1 cellular context compared by ENCODE assay signal in the genomic region with DNA sequence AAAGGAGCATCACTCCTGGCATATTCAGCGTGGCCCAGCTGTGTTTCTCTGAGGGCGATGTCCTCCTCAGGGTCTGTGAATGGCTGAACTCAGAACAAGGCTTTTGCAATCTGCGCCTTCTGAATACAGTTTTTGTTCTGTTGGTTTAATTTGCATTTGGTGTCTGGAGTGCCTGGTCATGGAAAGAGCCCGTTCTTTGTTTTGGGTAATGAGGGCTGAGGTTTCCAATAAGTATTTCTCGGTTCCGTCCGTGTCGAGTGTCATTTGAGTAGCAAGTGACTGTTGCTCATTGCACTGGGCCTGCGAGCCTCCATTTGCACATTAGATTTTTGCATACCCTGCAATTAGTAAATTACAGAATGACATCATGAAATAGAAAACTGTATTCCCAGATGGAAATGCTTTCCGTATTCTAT.
TF ChIP-seq lines count a peak whose summit lies in the region.

No MANE protein-coding gene starts in this region.

TF ChIP-seq in GM23338, 12 proteins besides CTCF, POLR2A, EP300 and RAD21 (continued from another document):
- TF ChIP-seq, protein P1, sequence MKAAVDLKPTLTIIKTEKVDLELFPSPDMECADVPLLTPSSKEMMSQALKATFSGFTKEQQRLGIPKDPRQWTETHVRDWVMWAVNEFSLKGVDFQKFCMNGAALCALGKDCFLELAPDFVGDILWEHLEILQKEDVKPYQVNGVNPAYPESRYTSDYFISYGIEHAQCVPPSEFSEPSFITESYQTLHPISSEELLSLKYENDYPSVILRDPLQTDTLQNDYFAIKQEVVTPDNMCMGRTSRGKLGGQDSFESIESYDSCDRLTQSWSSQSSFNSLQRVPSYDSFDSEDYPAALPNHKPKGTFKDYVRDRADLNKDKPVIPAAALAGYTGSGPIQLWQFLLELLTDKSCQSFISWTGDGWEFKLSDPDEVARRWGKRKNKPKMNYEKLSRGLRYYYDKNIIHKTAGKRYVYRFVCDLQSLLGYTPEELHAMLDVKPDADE (IDR thresholded peaks at IDR 0.05): no peak
- TF ChIP-seq EZH2 (IDR thresholded peaks at IDR 0.05; ENCODE audit: low read depth, unreplicated experiment) (no peak), POLR2AphosphoS5 (IDR thresholded peaks at IDR 0.05; ENCODE audit: low read depth) (no peak), ZNF331 (CRISPR knock-in tag; IDR thresholded peaks at IDR 0.05; ENCODE audit: low read depth) (no peak), EZH2phosphoT487 (IDR thresholded peaks at IDR 0.05; ENCODE audit: unreplicated experiment) (no peak), JUNB (IDR thresholded peaks at IDR 0.05; ENCODE audit: unreplicated experiment) (no peak)
- TF ChIP-seq, protein P2, sequence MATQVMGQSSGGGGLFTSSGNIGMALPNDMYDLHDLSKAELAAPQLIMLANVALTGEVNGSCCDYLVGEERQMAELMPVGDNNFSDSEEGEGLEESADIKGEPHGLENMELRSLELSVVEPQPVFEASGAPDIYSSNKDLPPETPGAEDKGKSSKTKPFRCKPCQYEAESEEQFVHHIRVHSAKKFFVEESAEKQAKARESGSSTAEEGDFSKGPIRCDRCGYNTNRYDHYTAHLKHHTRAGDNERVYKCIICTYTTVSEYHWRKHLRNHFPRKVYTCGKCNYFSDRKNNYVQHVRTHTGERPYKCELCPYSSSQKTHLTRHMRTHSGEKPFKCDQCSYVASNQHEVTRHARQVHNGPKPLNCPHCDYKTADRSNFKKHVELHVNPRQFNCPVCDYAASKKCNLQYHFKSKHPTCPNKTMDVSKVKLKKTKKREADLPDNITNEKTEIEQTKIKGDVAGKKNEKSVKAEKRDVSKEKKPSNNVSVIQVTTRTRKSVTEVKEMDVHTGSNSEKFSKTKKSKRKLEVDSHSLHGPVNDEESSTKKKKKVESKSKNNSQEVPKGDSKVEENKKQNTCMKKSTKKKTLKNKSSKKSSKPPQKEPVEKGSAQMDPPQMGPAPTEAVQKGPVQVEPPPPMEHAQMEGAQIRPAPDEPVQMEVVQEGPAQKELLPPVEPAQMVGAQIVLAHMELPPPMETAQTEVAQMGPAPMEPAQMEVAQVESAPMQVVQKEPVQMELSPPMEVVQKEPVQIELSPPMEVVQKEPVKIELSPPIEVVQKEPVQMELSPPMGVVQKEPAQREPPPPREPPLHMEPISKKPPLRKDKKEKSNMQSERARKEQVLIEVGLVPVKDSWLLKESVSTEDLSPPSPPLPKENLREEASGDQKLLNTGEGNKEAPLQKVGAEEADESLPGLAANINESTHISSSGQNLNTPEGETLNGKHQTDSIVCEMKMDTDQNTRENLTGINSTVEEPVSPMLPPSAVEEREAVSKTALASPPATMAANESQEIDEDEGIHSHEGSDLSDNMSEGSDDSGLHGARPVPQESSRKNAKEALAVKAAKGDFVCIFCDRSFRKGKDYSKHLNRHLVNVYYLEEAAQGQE (IDR thresholded peaks at IDR 0.05; ENCODE audit: unreplicated experiment): no peak
